ENCODE assay signal across 28 cellular contexts in the genomic region with DNA sequence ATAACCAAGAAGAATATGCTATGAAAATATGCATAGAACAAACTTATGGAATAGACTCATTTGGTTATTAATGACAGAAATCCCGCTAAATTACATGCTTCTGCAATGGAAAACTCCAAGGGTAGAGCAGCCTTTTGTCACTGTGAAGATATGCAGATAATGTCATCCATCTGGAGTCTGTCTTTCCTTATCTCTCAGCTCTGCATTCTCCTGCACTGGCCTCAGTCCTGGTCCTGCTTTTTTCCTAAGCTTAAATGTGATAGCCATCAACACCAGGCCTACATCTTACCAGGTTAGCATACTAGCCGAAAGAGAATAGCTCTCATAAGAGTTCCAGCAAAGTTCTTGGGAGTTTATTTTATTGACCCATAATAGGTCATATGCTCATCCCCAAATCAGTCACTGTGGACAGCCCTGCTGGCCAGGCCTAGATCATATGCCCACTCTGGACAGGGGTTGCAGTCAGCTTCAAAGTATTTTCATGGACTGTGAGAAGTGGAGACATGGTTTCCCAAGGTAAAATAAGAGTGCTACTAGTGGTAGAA.
"Had no signal": no experiment of that assay in that cellular context is flagged by ENCODE, and none has a peak within 500 bp of the region (broad histone marks: within the 10 kb centered on the region; RNA-seq: fewer than 3 reads in every experiment).

No MANE protein-coding gene starts in this region.

- H3K9me3 ChIP-seq: colonic mucosa, esophagus squamous epithelium, lower lobe of right lung, mucosa of descending colon, right lobe of liver, suprapubic skin, transverse colon, vagina had no signal

- DNase-seq: colonic mucosa; effector memory CD4-positive, alpha-beta T cell; erythroblast; esophagus squamous epithelium; foreskin melanocyte; glutamatergic neuron; heart right ventricle; hippocampal formation; kidney glomerular epithelial cell; left ventricle myocardium superior; lower lobe of right lung; mucosa of descending colon; naive B cell; right lobe of liver; small intestine; stimulated activated CD4-positive, alpha-beta T cell treated with anti-CD3 and anti-CD28 coated beads, Interleukin-15, amount 100 ng/mL, for 24 hours; stimulated activated CD4-positive, alpha-beta T cell treated with anti-CD3 and anti-CD28 coated beads, Interleukin-2, amount 100 ng/mL, for 48 hours; stimulated activated naive B cell treated with anti-CD40 and anti-IgM and Interleukin-4, amounts not matched to agents 10 μg/mL and 1 μg/mL and 100 μg/mL, for 72 hours; stimulated activated naive CD8-positive, alpha-beta T cell treated with anti-CD3 and anti-CD28 coated beads, Interleukin-15, amount 100 ng/mL, for 72 hours; transverse colon had no signal

- H3K4me3 ChIP-seq: colonic mucosa, esophagus squamous epithelium, heart right ventricle, lower lobe of right lung, mucosa of descending colon, neural progenitor cell, right lobe of liver, suprapubic skin, transverse colon, vagina had no signal

- H3K36me3 ChIP-seq: colonic mucosa, esophagus squamous epithelium, heart right ventricle, lower lobe of right lung, neural progenitor cell, right lobe of liver, suprapubic skin, transverse colon, vagina had no signal

- H3K27me3 ChIP-seq: colonic mucosa, esophagus squamous epithelium, neural progenitor cell, right lobe of liver, suprapubic skin, transverse colon, vagina had no signal

- H3K27me3 Mint-ChIP-seq: dendritic cell treated with granulocyte-macrophage colony-stimulating factor and Interleukin-4, amounts not matched to agents 40 ng/mL and 50 ng/mL, for 4 days; stimulated activated naive B cell treated with anti-CD40 and anti-IgM and Interleukin-4, amounts not matched to agents 10 μg/mL and 1 μg/mL and 100 μg/mL, for 72 hours; stimulated activated naive CD8-positive, alpha-beta T cell treated with anti-CD3 and anti-CD28 coated beads, Interleukin-15, amount 100 ng/mL, for 72 hours had no signal

- H3K4me1 ChIP-seq: colonic mucosa, esophagus squamous epithelium, heart right ventricle, lower lobe of right lung, neural progenitor cell, parathyroid adenoma, right lobe of liver, suprapubic skin, transverse colon, vagina had no signal

- H3K27ac Mint-ChIP-seq: dendritic cell treated with granulocyte-macrophage colony-stimulating factor and Interleukin-4, amounts not matched to agents 40 ng/mL and 50 ng/mL, for 4 days; mesothelial cell of epicardium; natural killer cell treated with Interleukin-12 subunit alpha and Interleukin-12 subunit beta and Interleukin-15 and Interleukin-18, amount 100 ng/mL, for 72 hours; neural progenitor cell; progenitor cell of endocrine pancreas; stimulated activated naive B cell treated with anti-CD40 and anti-IgM and Interleukin-4, amounts not matched to agents 10 μg/mL and 1 μg/mL and 100 μg/mL, for 72 hours; stimulated activated naive CD8-positive, alpha-beta T cell treated with anti-CD3 and anti-CD28 coated beads, Interleukin-15, amount 100 ng/mL, for 72 hours had no signal

- H3K4me1 Mint-ChIP-seq: naive B cell; stimulated activated naive B cell treated with anti-CD40 and anti-IgM and Interleukin-4, amounts not matched to agents 10 μg/mL and 1 μg/mL and 100 μg/mL, for 72 hours; stimulated activated naive CD8-positive, alpha-beta T cell treated with anti-CD3 and anti-CD28 coated beads, Interleukin-15, amount 100 ng/mL, for 72 hours had no signal

- H3K27ac ChIP-seq: colonic mucosa, esophagus squamous epithelium, heart right ventricle, lower lobe of right lung, neural progenitor cell, parathyroid adenoma, right lobe of liver, suprapubic skin, transverse colon, vagina had no signal

- ATAC-seq: heart right ventricle; left ventricle myocardium superior; lower lobe of right lung; mucosa of descending colon; natural killer cell treated with Interleukin-12 subunit alpha and Interleukin-12 subunit beta and Interleukin-15 and Interleukin-18, amount 100 ng/mL, for 72 hours; right lobe of liver; stimulated activated naive B cell treated with anti-CD40 and anti-IgM and Interleukin-4, amounts not matched to agents 10 μg/mL and 1 μg/mL and 100 μg/mL, for 72 hours; stimulated activated naive CD8-positive, alpha-beta T cell treated with anti-CD3 and anti-CD28 coated beads, Interleukin-15, amount 100 ng/mL, for 72 hours had no signal

- H2AFZ ChIP-seq: neural progenitor cell, parathyroid adenoma had no signal

- H3K9me3 Mint-ChIP-seq: mesothelial cell of epicardium; natural killer cell treated with Interleukin-12 subunit alpha and Interleukin-12 subunit beta and Interleukin-15 and Interleukin-18, amount 100 ng/mL, for 72 hours; neural progenitor cell; stimulated activated naive B cell treated with anti-CD40 and anti-IgM and Interleukin-4, amounts not matched to agents 10 μg/mL and 1 μg/mL and 100 μg/mL, for 72 hours had no signal

- H3K4me2 ChIP-seq: neural progenitor cell had no signal

- H3K9ac ChIP-seq: neural progenitor cell, parathyroid adenoma had no signal

- H3K36me3 Mint-ChIP-seq: natural killer cell treated with Interleukin-12 subunit alpha and Interleukin-12 subunit beta and Interleukin-15 and Interleukin-18, amount 100 ng/mL, for 72 hours; neural progenitor cell; stimulated activated naive B cell treated with anti-CD40 and anti-IgM and Interleukin-4, amounts not matched to agents 10 μg/mL and 1 μg/mL and 100 μg/mL, for 72 hours had no signal

- H3K4me3 Mint-ChIP-seq: dendritic cell treated with granulocyte-macrophage colony-stimulating factor and Interleukin-4, amounts not matched to agents 40 ng/mL and 50 ng/mL, for 4 days; mesothelial cell of epicardium; naive B cell; natural killer cell treated with Interleukin-12 subunit alpha and Interleukin-12 subunit beta and Interleukin-15 and Interleukin-18, amount 100 ng/mL, for 72 hours; neural progenitor cell; stimulated activated naive B cell treated with anti-CD40 and anti-IgM and Interleukin-4, amounts not matched to agents 10 μg/mL and 1 μg/mL and 100 μg/mL, for 72 hours; stimulated activated naive CD8-positive, alpha-beta T cell treated with anti-CD3 and anti-CD28 coated beads, Interleukin-15, amount 100 ng/mL, for 72 hours had no signal

- H3K79me2 ChIP-seq: parathyroid adenoma had no signal
